In the genomic region with DNA sequence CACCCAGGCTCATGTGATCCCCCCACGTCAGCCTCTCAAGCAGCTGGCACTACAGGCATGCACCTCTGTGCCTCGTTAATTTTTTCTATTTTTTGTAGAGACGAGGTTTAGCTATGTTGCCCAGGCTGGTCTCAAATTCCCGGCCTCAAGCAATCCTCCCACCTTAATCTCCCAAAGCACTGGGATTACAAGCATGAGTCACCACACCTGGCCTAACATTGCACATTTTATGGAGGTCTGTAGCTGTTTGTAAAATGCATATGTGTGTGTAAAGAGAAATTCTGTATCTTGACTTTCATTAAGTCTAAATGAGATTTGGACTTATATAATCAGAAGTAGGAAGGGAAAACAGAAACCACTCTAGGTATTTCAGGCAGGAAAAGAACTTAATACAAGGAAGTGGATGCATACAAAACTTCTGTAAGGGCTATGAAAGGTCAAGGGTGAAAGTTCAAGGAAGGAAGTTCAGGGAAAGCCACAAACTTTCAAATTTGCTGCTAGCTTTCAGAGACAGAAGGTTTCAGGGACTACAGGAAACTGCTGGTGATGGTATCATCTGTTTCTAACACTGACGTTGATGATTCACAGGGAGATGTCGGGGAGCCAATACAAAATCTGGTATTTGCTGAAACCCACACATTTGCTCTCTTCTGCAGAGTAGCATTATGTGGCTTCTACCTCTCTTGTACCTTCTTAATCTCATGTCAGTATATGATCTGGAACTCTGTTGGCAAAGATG, we compare ENCODE assay signal across 8 cellular contexts.
DNase-seq lines count a peak whose midpoint lies in the region; ATAC-seq and TF ChIP-seq lines count a peak whose summit lies in the region.

No MANE protein-coding gene starts in this region.

- intact Hi-C loops in cardiac septum (cut with DNase I) = no loop called here

- peak overlapping the region; percentile 62 for H3K27ac ChIP-seq in RWPE1

- POLR2A ChIA-PET in RWPE1 (lab: Yijun Ruan, JAX; ENCODE audit: low non-redundant PET) = no interaction called here

- DNase-seq in stimulated activated CD4-positive, alpha-beta T cell treated with anti-CD3 and anti-CD28 coated beads, Interleukin-2, amount 100 ng/mL, for 4 hours (ENCODE audit: low read depth) = peak; percentile 21
- DNase-seq in stimulated activated CD4-positive, alpha-beta T cell treated with anti-CD3 and anti-CD28 coated beads, Interleukin-2, amount 100 ng/mL, for 24 hours = no peak
- DNase-seq in RWPE1 (ENCODE audit: low spot score) (peak; percentile 27), fibroblast of peridontal ligament (ENCODE audit: extremely low read depth) (peak; percentile 44), cardiac septum (ENCODE audit: low spot score) (no peak), NCI-H2107 treated with DMSO at 0.1 percent for 48 hours (lab: John Stamatoyannopoulos, UW; ENCODE audit: unreplicated experiment) (no peak)
- DNase-seq in effector CD8-positive, alpha-beta T cell (lab: John Stamatoyannopoulos, UW) = no peak

- CTCF ChIA-PET in RWPE1 (lab: Yijun Ruan, JAX) = no interaction called here

- peak; percentile 90 for ATAC-seq in HG02981 (IDR thresholded peaks at IDR 0.05; ENCODE audit: unreplicated experiment)

- TF ChIP-seq CTCF in RWPE1 (conservative IDR thresholded peaks at IDR 0.05; ENCODE audit: low read depth) = no peak

Comparison
In these comparisons a context has a peak if more than half of its experiments do, and no peak if none do; other contexts are left out.
1. DNase-seq: peak in stimulated activated CD4-positive, alpha-beta T cell treated with anti-CD3 and anti-CD28 coated beads, Interleukin-2, amount 100 ng/mL, for 4 hours (single experiment), RWPE1 (single experiment) and fibroblast of peridontal ligament (single experiment); none in stimulated activated CD4-positive, alpha-beta T cell treated with anti-CD3 and anti-CD28 coated beads, Interleukin-2, amount 100 ng/mL, for 24 hours (0 of 2), effector CD8-positive, alpha-beta T cell (single experiment), cardiac septum (single experiment) and NCI-H2107 treated with DMSO at 0.1 percent for 48 hours (single experiment).